Comparison of ENCODE assay signal across 8 cellular contexts in the genomic region with DNA sequence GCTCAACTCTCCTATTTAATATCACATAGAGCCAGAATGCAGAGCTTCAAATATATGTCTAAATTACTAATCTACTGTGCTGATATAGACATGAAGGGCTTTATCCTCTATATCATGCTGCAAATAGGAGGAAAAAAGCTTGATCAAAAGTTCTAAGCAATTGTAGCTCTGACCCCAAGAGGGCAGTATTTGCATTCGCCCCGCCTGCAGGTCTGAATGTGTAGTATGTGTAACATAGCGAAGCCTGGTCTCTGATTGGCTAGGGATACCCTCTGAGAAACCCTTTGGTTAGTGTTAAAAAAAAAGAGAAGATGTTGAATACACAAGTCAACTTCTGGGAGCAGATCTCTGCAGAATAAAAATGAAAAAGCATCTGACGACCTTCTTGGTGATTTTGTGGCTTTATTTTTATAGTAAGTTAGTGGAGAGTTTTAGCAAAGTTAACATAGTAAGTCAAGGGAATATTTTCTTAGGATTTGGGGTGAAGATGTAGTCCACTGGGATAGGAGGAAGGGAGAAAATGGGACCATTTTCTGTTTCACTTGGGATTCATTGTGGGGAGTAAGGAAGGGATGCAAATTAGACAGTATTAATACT.
DNase-seq lines count a peak whose midpoint lies in the region; ATAC-seq, FAIRE-seq and TF ChIP-seq lines count a peak whose summit lies in the region.

No MANE protein-coding gene starts in this region.

- no peaks in the 10 kb centered on the region for H4K20me1 ChIP-seq in SU-DHL-6 (ENCODE audit: low read depth, low read length)
- no peaks in the 10 kb centered on the region for H4K20me1 ChIP-seq in K562 (replicated peaks; ENCODE audit: control insufficient read depth, insufficient read depth, low read length)
- H4K20me1 ChIP-seq in osteoblast (ENCODE audit: insufficient read depth, low read length) = no peaks in the 10 kb centered on the region

- no peak overlapping the region for H3K4me2 ChIP-seq in SU-DHL-6 (ENCODE audit: low read depth, low read length, poor library complexity, severe bottlenecking)
- no peak overlapping the region for H3K4me2 ChIP-seq in K562 (ENCODE audit: insufficient read depth, low read length)
- no peak overlapping the region for H3K4me2 ChIP-seq in osteoblast (ENCODE audit: insufficient read depth, low read length)

- no peak for TF ChIP-seq RAD21 in K562 (CRISPR knock-in tag; conservative IDR thresholded peaks at IDR 0.05 in 1 of 2, IDR thresholded peaks at IDR 0.05 in 1 of 2)

- WGBS in K562 (ENCODE audit: insufficient coverage, low coverage, missing lambda C conversion rate) = 2% methylated on average over 4 of the region's 4 CpGs
- WGBS in heart right ventricle, 2 donors = 8 to 11% methylated on average over 4 of the region's 4 CpGs

- FAIRE-seq in K562 (lab: Jason Lieb, UNC) = peak; percentile 80

- no peak overlapping the region for H3K9ac ChIP-seq in SU-DHL-6 (ENCODE audit: low read length)
- no peak overlapping the region for H3K9ac ChIP-seq in K562 (ENCODE audit: insufficient read depth in 1 of 2, low read depth in 2 of 2, low read length in 2 of 2)

- TF ChIP-seq CTCF in SU-DHL-6 (IDR thresholded peaks at IDR 0.05; ENCODE audit: insufficient read depth, low read length, poor library complexity, severe bottlenecking) = peak; percentile 93
- peak; percentile 55 to 76 (median 62) for TF ChIP-seq CTCF in K562 (IDR thresholded peaks at IDR 0.05 in 2 of 3, conservative IDR thresholded peaks at IDR 0.05 in 1 of 3; ENCODE audit: insufficient read depth in 2 of 3, low read depth in 1 of 3, low read length in 3 of 3)
- TF ChIP-seq CTCF in osteoblast (IDR thresholded peaks at IDR 0.05; ENCODE audit: extremely low read depth, low read depth, low read length) = peak; percentile 28
- TF ChIP-seq CTCF in heart right ventricle (IDR thresholded peaks at IDR 0.05) = peak in 3 of 9 donors; percentile 11 to 48 (median 25)

- intact Hi-C loops in K562 (cut with micrococcal nuclease) = no loop called here
- intact Hi-C loops in heart right ventricle (cut with DNase I) = no loop called here

- DNase-seq in COLO829 (ENCODE audit: low spot score) = peak; percentile 48
- DNase-seq in K562 (ENCODE audit: extremely low read depth in 1 of 4, low spot score in 3 of 4) = peak; percentile 38 to 62 (median 52)
- no peak for DNase-seq in osteoblast (ENCODE audit: insufficient read length, low spot score, missing footprints)
- no peak for DNase-seq in heart right ventricle
- DNase-seq in amniotic stem cell (lab: John Stamatoyannopoulos, UW) = no peak

- POLR2A ChIA-PET in K562 (lab: Yijun Ruan, JAX) = interaction anchor here (0.6 kb wide), 1 partner anchor 21 kb away, joined by 3 read pairs; no protein-coding TSS in a partner anchor

- no peaks in the 10 kb centered on the region for H3F3A ChIP-seq in SU-DHL-6 (ENCODE audit: insufficient read depth)

- no peaks in the 10 kb centered on the region for H3K9me2 ChIP-seq in SU-DHL-6 (replicated peaks; ENCODE audit: insufficient read depth, low read length)

- TF ChIP-seq POLR2A in K562 (conservative IDR thresholded peaks at IDR 0.05) = no peak

- H3K36me3 ChIP-seq in SU-DHL-6 (ENCODE audit: low read length) (no peaks in the 10 kb centered on the region), K562 (ENCODE audit: control insufficient read depth, insufficient read depth, low read length) (no peaks in the 10 kb centered on the region), osteoblast (ENCODE audit: insufficient read depth, low read length) (no peaks in the 10 kb centered on the region), heart right ventricle (no peaks in the 10 kb centered on the region)

- H3K9me3 ChIP-seq in SU-DHL-6 (ENCODE audit: insufficient read depth, low read length) (no peaks in the 10 kb centered on the region), K562 (replicated peaks; ENCODE audit: control insufficient read depth, insufficient read depth, low read depth, low read length) (no peaks in the 10 kb centered on the region), osteoblast (ENCODE audit: low read depth, low read length) (no peaks in the 10 kb centered on the region), heart right ventricle (peaks cover 0 to under 1% (median 0%) of the 10 kb centered on the region in 11 donors)

- H3K4me3 ChIP-seq in SU-DHL-6 (ENCODE audit: insufficient read depth, low read length, poor library complexity, severe bottlenecking) (no peak overlapping the region), K562 (no peak overlapping the region), osteoblast (ENCODE audit: insufficient read depth, low read length) (no peak overlapping the region), heart right ventricle (no peak overlapping the region)

- H3K27me3 ChIP-seq in SU-DHL-6 (ENCODE audit: low read length) = no peaks in the 10 kb centered on the region
- H3K27me3 ChIP-seq in K562 (ENCODE audit: control insufficient read depth in 2 of 2, insufficient read depth in 2 of 2, low read length in 2 of 2) = no peaks in the 10 kb centered on the region
- no peaks in the 10 kb centered on the region for H3K27me3 ChIP-seq in osteoblast (ENCODE audit: insufficient read depth, low read length)
- peaks cover 0 to 15% (median 0%) of the 10 kb centered on the region in 7 donors for H3K27me3 ChIP-seq in heart right ventricle

- no TSS peak for BruUV-seq in K562 (replicated peaks; lab: Mats Ljungman, UMichigan)

- H2AFZ ChIP-seq in SU-DHL-6 (ENCODE audit: low read depth, low read length, severe bottlenecking) (no peak overlapping the region), K562 (ENCODE audit: low read depth, low read length) (no peak overlapping the region), osteoblast (ENCODE audit: low read length) (no peak overlapping the region)

- no peaks in the 10 kb centered on the region for H3K4me1 ChIP-seq in K562 (replicated peaks in 1 of 2; ENCODE audit: control insufficient read depth in 2 of 2, insufficient read depth in 2 of 2, low read length in 2 of 2)
- no peaks in the 10 kb centered on the region for H3K4me1 ChIP-seq in osteoblast (ENCODE audit: insufficient read depth, low read length)
- no peaks in the 10 kb centered on the region for H3K4me1 ChIP-seq in heart right ventricle

- in situ Hi-C loops in K562 (cut with MboI) = no loop called here

- no peak overlapping the region for H3K27ac ChIP-seq in SU-DHL-6 (ENCODE audit: low read depth, low read length)
- no peak overlapping the region for H3K27ac ChIP-seq in K562 (ENCODE audit: extremely low read depth, low read depth, low read length)
- H3K27ac ChIP-seq in osteoblast (ENCODE audit: low read depth, low read length) = no peak overlapping the region
- H3K27ac ChIP-seq in heart right ventricle = no peak overlapping the region

- no peak for TF ChIP-seq EP300 in K562 (IDR thresholded peaks at IDR 0.05; ENCODE audit: low read length)

- no peaks in the 10 kb centered on the region for H3K79me2 ChIP-seq in SU-DHL-6 (ENCODE audit: insufficient read depth, low read length)
- no peaks in the 10 kb centered on the region for H3K79me2 ChIP-seq in K562 (ENCODE audit: control insufficient read depth, insufficient read depth, low read length)
- H3K79me2 ChIP-seq in osteoblast (ENCODE audit: insufficient read depth, low read length) = no peaks in the 10 kb centered on the region

- H3K9me1 ChIP-seq in K562 (ENCODE audit: control insufficient read depth, insufficient read depth, low read length) = no peaks in the 10 kb centered on the region

- CTCF ChIA-PET in K562 (lab: Yijun Ruan, JAX; ENCODE audit: low intra/inter-chr PET ratio) = no interaction called here

- ATAC-seq in HG03280 (IDR thresholded peaks at IDR 0.05; ENCODE audit: unreplicated experiment) (peak; percentile 66), K562 (peak; percentile 86), heart right ventricle (no peak), GM18511 (IDR thresholded peaks at IDR 0.05; ENCODE audit: unreplicated experiment) (no peak)

TF ChIP-seq in K562, 482 proteins besides CTCF, POLR2A, EP300 and RAD21 (continues in another document):
- TF ChIP-seq MXI1 (IDR thresholded peaks at IDR 0.05; ENCODE audit: low read depth, low read length) (no peak), ZNF584 (CRISPR knock-in tag; IDR thresholded peaks at IDR 0.05; ENCODE audit: low read depth) (no peak), RBFOX2 (IDR thresholded peaks at IDR 0.05; ENCODE audit: low read depth, low read length) (no peak), ZNF586 (CRISPR knock-in tag; conservative IDR thresholded peaks at IDR 0.05) (no peak), HNRNPUL1 (IDR thresholded peaks at IDR 0.05; ENCODE audit: low read length) (no peak), ETV1 (tag; conservative IDR thresholded peaks at IDR 0.05; ENCODE audit: low read depth) (no peak), CTBP1 (IDR thresholded peaks at IDR 0.05; ENCODE audit: borderline replicate concordance) (no peak), ZBTB1 (CRISPR knock-in tag; IDR thresholded peaks at IDR 0.05; ENCODE audit: borderline replicate concordance, low read depth) (no peak), IFI16 (CRISPR knock-in tag; IDR thresholded peaks at IDR 0.05) (no peak), TRIM24 (IDR thresholded peaks at IDR 0.05) (no peak), SMAD3 (CRISPR knock-in tag; conservative IDR thresholded peaks at IDR 0.05) (no peak), DMBX1 (CRISPR knock-in tag; IDR thresholded peaks at IDR 0.05; ENCODE audit: borderline replicate concordance) (no peak), SPI1 (IDR thresholded peaks at IDR 0.05; ENCODE audit: borderline replicate concordance, low read depth, low read length) (no peak)
- TF ChIP-seq, protein P1, sequence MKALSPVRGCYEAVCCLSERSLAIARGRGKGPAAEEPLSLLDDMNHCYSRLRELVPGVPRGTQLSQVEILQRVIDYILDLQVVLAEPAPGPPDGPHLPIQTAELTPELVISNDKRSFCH (CRISPR knock-in tag; IDR thresholded peaks at IDR 0.05) = no peak
- TF ChIP-seq, protein P1 (tag; IDR thresholded peaks at IDR 0.05) = no peak

Comparison
In these comparisons a context has a peak if more than half of its experiments do, and no peak if none do; other contexts are left out.
1. DNase-seq: peak in COLO829 (single experiment) and K562 (4 of 4); none in osteoblast (single experiment), heart right ventricle (0 of 2) and amniotic stem cell (single experiment).
2. ATAC-seq: peak in HG03280 (single experiment) and K562 (single experiment); none in heart right ventricle (0 of 8) and GM18511 (single experiment).